In genomic region chr9:97851450-97851883, GRCh38 we compare ENCODE assay signal across 24 cellular contexts. TPM values are rescaled to one million over a fixed set of nuclear protein-coding genes. Genes with fewer than 3 reads are reported as not detected.
DNase-seq lines count a peak whose midpoint lies in the region; ATAC-seq, FAIRE-seq and TF ChIP-seq lines count a peak whose summit lies in the region.
"Had no signal": no experiment of that assay in that cellular context is flagged by ENCODE, and none has a peak within 500 bp of the region (broad histone marks: within the 10 kb centered on the region; RNA-seq: fewer than 3 reads in every experiment).

No MANE protein-coding gene starts in this region.

- H3K36me3 Mint-ChIP-seq in CD8-positive, alpha-beta memory T cell: peaks cover 0 to 3% (median 0%) of the 10 kb centered on the region in 3 donors
- H3K36me3 Mint-ChIP-seq in WTC11: peaks cover 5% of the 10 kb centered on the region; the same call in 1 of the 2 replicates
- no peaks in the 10 kb centered on the region for H3K36me3 Mint-ChIP-seq in activated CD4-positive, alpha-beta memory T cell treated with anti-CD3 and anti-CD28 coated beads for 36 hours

- FAIRE-seq in keratinocyte (lab: Jason Lieb, UNC): no peak
- FAIRE-seq: colon, endometrium had no signal

- H3K27ac ChIP-seq in ACC112 (ENCODE audit: low read depth, low read length): no peak overlapping the region
- no peak overlapping the region for H3K27ac ChIP-seq in CD8-positive, alpha-beta memory T cell (ENCODE audit: low read depth, low read length)
- H3K27ac ChIP-seq in keratinocyte (ENCODE audit: control insufficient read depth, insufficient read depth, low read length): no peak overlapping the region
- H3K27ac ChIP-seq: thoracic aorta had no signal

- H3K4me3 Mint-ChIP-seq in CD8-positive, alpha-beta memory T cell: peak overlapping the region in 5 of 7 donors; percentile 3 to 59 (median 26)
- H3K4me3 Mint-ChIP-seq in WTC11: peak overlapping the region; percentile 51
- no peak overlapping the region for H3K4me3 Mint-ChIP-seq in activated CD4-positive, alpha-beta memory T cell treated with anti-CD3 and anti-CD28 coated beads for 36 hours
- H3K4me3 Mint-ChIP-seq: activated T-cell treated with anti-CD3 and anti-CD28 coated beads, Interleukin-2, amount 50 U/mL, for 24 hours had no signal

- H3K9ac ChIP-seq in keratinocyte (ENCODE audit: control insufficient read depth, extremely low read depth, insufficient read depth, low read length): no peak overlapping the region

- peaks cover 0 to 3% (median 0%) of the 10 kb centered on the region in 5 donors for H3K9me3 Mint-ChIP-seq in CD8-positive, alpha-beta memory T cell
- no peaks in the 10 kb centered on the region for H3K9me3 Mint-ChIP-seq in WTC11
- no peaks in the 10 kb centered on the region for H3K9me3 Mint-ChIP-seq in activated CD4-positive, alpha-beta memory T cell treated with anti-CD3 and anti-CD28 coated beads for 36 hours
- H3K9me3 Mint-ChIP-seq: activated naive CD4-positive, alpha-beta T cell treated with anti-CD3 and anti-CD28 coated beads, Interleukin-2, amount 10 ng/mL, durations not matched to agents 7 days and 5 days; activated T-cell treated with anti-CD3 and anti-CD28 coated beads, Interleukin-2, amount 50 U/mL, for 24 hours had no signal

- no peak for DNase-seq in CD8-positive, alpha-beta memory T cell
- DNase-seq in WTC11 (ENCODE audit: low spot score) (no peak), keratinocyte (ENCODE audit: low read depth, low spot score) (no peak), DMS153 (lab: John Stamatoyannopoulos, UW) (no peak), T-helper 9 cell (no peak)
- DNase-seq in activated CD4-positive, alpha-beta memory T cell treated with anti-CD3 and anti-CD28 coated beads for 36 hours: no peak
- DNase-seq: activated CD8-positive, alpha-beta T cell treated with anti-CD3 and anti-CD28 coated beads, Interleukin-2, amount 10 ng/mL, durations not matched to agents 7 days and 5 days; activated naive CD4-positive, alpha-beta T cell treated with anti-CD3 and anti-CD28 coated beads, Interleukin-2, amount 10 ng/mL, durations not matched to agents 7 days and 5 days; activated T-cell treated with anti-CD3 and anti-CD28 coated beads, Interleukin-2, amount 50 U/mL, for 24 hours; COR-L47; foreskin fibroblast; left colon; NCI-H1436 treated with DMSO at 0.1 percent for 48 hours; NCI-H69; SIG-M5; T-helper 17 cell had no signal

- peaks cover 6% of the 10 kb centered on the region for H3K4me1 ChIP-seq in ACC112 (ENCODE audit: control insufficient read depth, insufficient read depth, low read length, unreplicated experiment)
- peaks cover 31% of the 10 kb centered on the region for H3K4me1 ChIP-seq in CD8-positive, alpha-beta memory T cell (ENCODE audit: insufficient read depth, low read length)
- H3K4me1 ChIP-seq in keratinocyte (ENCODE audit: control insufficient read depth, extremely low read depth, insufficient read depth, low read length): peaks cover 15% of the 10 kb centered on the region

- H3K27me3 Mint-ChIP-seq in CD8-positive, alpha-beta memory T cell: peaks cover 71 to 85% of the 10 kb centered on the region in 2 donors
- H3K27me3 Mint-ChIP-seq in WTC11 (ENCODE audit: low read depth): peaks cover 94% of the 10 kb centered on the region
- peaks cover 73% of the 10 kb centered on the region for H3K27me3 Mint-ChIP-seq in activated CD4-positive, alpha-beta memory T cell treated with anti-CD3 and anti-CD28 coated beads for 36 hours

- dilution Hi-C loops in keratinocyte (cut with MboI; ENCODE audit: extremely low pct_ligation_motif_present, low sequenced_read_pairs): loop anchor here (10.0 kb wide), 1 partner anchor 87 kb away; no protein-coding TSS in a partner anchor

- ATAC-seq in WTC11 (no peak), GM18907 (IDR thresholded peaks at IDR 0.05; ENCODE audit: unreplicated experiment) (no peak)
- ATAC-seq: activated CD8-positive, alpha-beta T cell treated with anti-CD3 and anti-CD28 coated beads, Interleukin-2, amount 10 ng/mL, durations not matched to agents 7 days and 5 days; HCT116; left colon; T-helper 17 cell had no signal

- H4K20me1 ChIP-seq in keratinocyte (ENCODE audit: control insufficient read depth, extremely low read depth, insufficient read depth, low read length): no peaks in the 10 kb centered on the region

- no peaks in the 10 kb centered on the region for H3K9me1 ChIP-seq in keratinocyte (ENCODE audit: control insufficient read depth, extremely low read depth, insufficient read depth, low read length)

- H3K4me1 Mint-ChIP-seq in CD8-positive, alpha-beta memory T cell: peaks cover 23 to 38% (median 23%) of the 10 kb centered on the region in 3 donors
- H3K4me1 Mint-ChIP-seq in WTC11: peaks cover 47% of the 10 kb centered on the region
- peaks cover 24% of the 10 kb centered on the region for H3K4me1 Mint-ChIP-seq in activated CD4-positive, alpha-beta memory T cell treated with anti-CD3 and anti-CD28 coated beads for 36 hours (ENCODE audit: low read depth)

- POLR2A ChIA-PET in CD8-positive, alpha-beta memory T cell (lab: Charles Lee): no interaction called here
- POLR2A ChIA-PET in WTC11 (lab: Charles Lee): no interaction called here
- POLR2A ChIA-PET in activated CD4-positive, alpha-beta memory T cell treated with anti-CD3 and anti-CD28 coated beads for 36 hours (lab: Charles Lee): interaction anchor here (0.6 kb wide), 1 partner anchor 681 kb away, joined by 3 read pairs; no protein-coding TSS in a partner anchor

- peak overlapping the region; percentile 65 for H3K4me2 ChIP-seq in keratinocyte (ENCODE audit: control insufficient read depth, extremely low read depth, insufficient read depth, low read depth, low read length)

- intact Hi-C loops in activated CD4-positive, alpha-beta memory T cell treated with anti-CD3 and anti-CD28 coated beads for 36 hours (cut with micrococcal nuclease): no loop called here

- H3K27ac Mint-ChIP-seq in CD8-positive, alpha-beta memory T cell: no peak overlapping the region
- H3K27ac Mint-ChIP-seq in WTC11: no peak overlapping the region
- H3K27ac Mint-ChIP-seq in activated CD4-positive, alpha-beta memory T cell treated with anti-CD3 and anti-CD28 coated beads for 36 hours: no peak overlapping the region
- H3K27ac Mint-ChIP-seq: activated CD8-positive, alpha-beta T cell treated with anti-CD3 and anti-CD28 coated beads, Interleukin-2, amount 10 ng/mL, durations not matched to agents 7 days and 5 days; activated T-cell treated with anti-CD3 and anti-CD28 coated beads, Interleukin-2, amount 50 U/mL, for 24 hours; T-helper 17 cell had no signal

- TF ChIP-seq CTCF in WTC11 (IDR thresholded peaks at IDR 0.05) (no peak), keratinocyte (optimal IDR thresholded peaks at IDR 0.05 in 1 of 3, IDR thresholded peaks at IDR 0.05 in 1 of 3, conservative IDR thresholded peaks at IDR 0.05 in 1 of 3; ENCODE audit: extremely low read depth in 1 of 3, insufficient read depth in 2 of 3, low read length in 3 of 3) (no peak)

- H3K36me3 ChIP-seq in ACC112 (ENCODE audit: insufficient read depth, low read length) (no peaks in the 10 kb centered on the region), keratinocyte (ENCODE audit: control insufficient read depth in 2 of 2, extremely low read depth in 1 of 2, insufficient read depth in 2 of 2, low read length in 2 of 2) (no peaks in the 10 kb centered on the region)
- no peaks in the 10 kb centered on the region for H3K36me3 ChIP-seq in CD8-positive, alpha-beta memory T cell (ENCODE audit: insufficient read depth, low read length)
- H3K36me3 ChIP-seq: thoracic aorta had no signal

- peaks cover 99% of the 10 kb centered on the region for H3K27me3 ChIP-seq in ACC112 (ENCODE audit: insufficient read depth, low read length)
- peaks cover 69% of the 10 kb centered on the region for H3K27me3 ChIP-seq in CD8-positive, alpha-beta memory T cell (ENCODE audit: insufficient read depth, low read length, poor library complexity, severe bottlenecking)
- H3K27me3 ChIP-seq in keratinocyte (ENCODE audit: control insufficient read depth, extremely low read depth, insufficient read depth, low read length): peaks cover 73% of the 10 kb centered on the region

- H3K9me3 ChIP-seq in CD8-positive, alpha-beta memory T cell (ENCODE audit: low read length): no peaks in the 10 kb centered on the region
- H3K9me3 ChIP-seq in keratinocyte (ENCODE audit: control insufficient read depth, low read depth, low read length): no peaks in the 10 kb centered on the region
- H3K9me3 ChIP-seq: thoracic aorta had no signal

- H2AFZ ChIP-seq in ACC112 (ENCODE audit: low read length, unreplicated experiment) (no peak overlapping the region), keratinocyte (ENCODE audit: control insufficient read depth, low read length) (peak overlapping the region; percentile 42)

- CTCF ChIA-PET in CD8-positive, alpha-beta memory T cell (lab: Charles Lee): no interaction called here
- CTCF ChIA-PET in WTC11 (lab: Charles Lee): interaction anchor here (0.6 to 0.7 kb wide), 2 partner anchors 44 to 123 kb away, joined by 3 to 4 read pairs; no protein-coding TSS in a partner anchor
- CTCF ChIA-PET in activated CD4-positive, alpha-beta memory T cell treated with anti-CD3 and anti-CD28 coated beads for 36 hours (lab: Charles Lee): interaction anchor here (0.7 to 1.4 kb wide), 3 partner anchors 9 to 39 kb away, joined by 3 to 4 read pairs (median 3); no protein-coding TSS in a partner anchor

- H3K79me2 ChIP-seq in ACC112 (ENCODE audit: control insufficient read depth, insufficient read depth, low read length, unreplicated experiment) (no peaks in the 10 kb centered on the region), keratinocyte (ENCODE audit: control insufficient read depth, insufficient read depth, low read length) (no peaks in the 10 kb centered on the region)

- peak overlapping the region; percentile 59 for H3K4me3 ChIP-seq in ACC112 (ENCODE audit: low read depth, low read length)
- H3K4me3 ChIP-seq in CD8-positive, alpha-beta memory T cell (ENCODE audit: low read length): no peak overlapping the region
- H3K4me3 ChIP-seq in keratinocyte (ENCODE audit: control insufficient read depth in 2 of 3, extremely low read depth in 1 of 3, insufficient read depth in 2 of 3, low read depth in 1 of 3, low read length in 3 of 3): peak overlapping the region in 1 of 3 experiments; percentile 45
- H3K4me3 ChIP-seq: thoracic aorta had no signal

RNA-seq across cellular contexts. Expression of gene FOXE1, which starts 1.6 kb away (rescaled TPM):
- total RNA-seq in CD8-positive, alpha-beta memory T cell: under 1 TPM in 1 of 2 experiments, not detected in 1; 0.07 TPM
- polyA plus RNA-seq in CD8-positive, alpha-beta memory T cell: not detected
- total RNA-seq in WTC11 (2021): 0.05 to 0.09 TPM (median 0.07 TPM) in 3 replicates
- 0.97 to 1.9 TPM (median 1.1 TPM) in 3 replicates for polyA plus RNA-seq in keratinocyte
- 2.5 TPM for polyA plus RNA-seq in keratinocyte (2011; ENCODE audit: low read depth)
- polyA plus RNA-seq in keratinocyte (2011; cell fraction: cytosol; rRNA removed): 1.1 and 1.4 TPM in 2 replicates
- 3.1 and 4.7 TPM in 2 replicates for polyA plus RNA-seq in keratinocyte (2011; cell fraction: nucleus; rRNA removed)
- polyA plus RNA-seq in keratinocyte (2012; ENCODE audit: low replicate concordance): 1.9 and 2.1 TPM in 2 replicates
- 0.58 to 1.0 TPM (median 0.92 TPM) in 3 replicates for polyA minus RNA-seq in keratinocyte
- polyA minus RNA-seq in keratinocyte (2011; cell fraction: cytosol; rRNA and poly(A)+ RNA removed): 3.6 TPM
- polyA minus RNA-seq in keratinocyte (2011; cell fraction: nucleus; rRNA and poly(A)+ RNA removed): 3.6 and 5.1 TPM in 2 replicates
- total RNA-seq in activated CD4-positive, alpha-beta memory T cell treated with anti-CD3 and anti-CD28 coated beads for 36 hours: not detected
- total RNA-seq: M059J, OCI-LY7 had no signal
